ENCODE assay signal across 3 cellular contexts in genomic region chr14:70032016-70032415, GRCh38.
TF ChIP-seq lines count a peak whose summit lies in the region.

No MANE protein-coding gene starts in this region.

TF ChIP-seq in IMR-90, 13 proteins besides CTCF, POLR2A, EP300 and RAD21:
- TF ChIP-seq CEBPB (IDR thresholded peaks at IDR 0.05; ENCODE audit: low read depth, low read length) (no peak), SMC3 (IDR thresholded peaks at IDR 0.05; ENCODE audit: low read depth, low read length) (no peak), USF2 (IDR thresholded peaks at IDR 0.05; ENCODE audit: low read depth, low read length) (no peak), MAZ (IDR thresholded peaks at IDR 0.05; ENCODE audit: borderline replicate concordance, low read depth, low read length) (no peak), MAFK (IDR thresholded peaks at IDR 0.05; ENCODE audit: low read depth, low read length) (no peak), RCOR1 (IDR thresholded peaks at IDR 0.05; ENCODE audit: insufficient replicate concordance, low read length) (no peak), CHD1 (IDR thresholded peaks at IDR 0.05; ENCODE audit: low read depth, low read length) (no peak), NFE2L2 (IDR thresholded peaks at IDR 0.05; ENCODE audit: low read depth, low read length) (no peak), MXI1 (IDR thresholded peaks at IDR 0.05; ENCODE audit: borderline replicate concordance, low read depth, low read length) (no peak)

TF ChIP-seq in H1, 55 proteins besides CTCF, POLR2A, EP300 and RAD21:
- TF ChIP-seq PHF8 (conservative IDR thresholded peaks at IDR 0.05; ENCODE audit: low read depth, low read length) (no peak), BRCA1 (IDR thresholded peaks at IDR 0.05; ENCODE audit: low read depth, low read length) (no peak)

TF ChIP-seq in HEK293T, 16 proteins besides CTCF, POLR2A, EP300 and RAD21:
- TF ChIP-seq HDGF (IDR thresholded peaks at IDR 0.05; ENCODE audit: borderline replicate concordance) (no peak), TARDBP (IDR thresholded peaks at IDR 0.05) (no peak)
